Comparison of ENCODE assay signal across 12 cellular contexts in the genomic region with DNA sequence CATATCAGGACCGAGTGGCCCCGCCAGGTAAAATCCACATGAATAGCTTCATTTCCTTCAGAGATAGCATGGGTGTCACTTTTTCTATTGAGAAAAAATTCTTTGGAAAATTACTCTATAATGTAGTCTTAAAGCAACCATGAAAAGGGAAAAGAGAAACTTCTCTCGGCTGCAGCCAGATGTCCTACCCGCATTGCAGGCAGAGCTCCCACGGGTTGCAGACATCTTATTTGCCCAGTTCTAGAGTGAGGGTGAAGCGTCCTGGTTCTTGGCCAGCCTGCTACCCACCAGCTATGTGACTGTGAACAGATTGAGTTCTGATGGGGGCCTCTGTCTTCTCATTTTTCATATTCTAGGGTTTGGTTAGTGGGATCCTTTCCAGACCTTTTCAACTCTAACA. TPM values are rescaled to one million over a fixed set of nuclear protein-coding genes. Genes with fewer than 3 reads are reported as not detected.
DNase-seq lines count a peak whose midpoint lies in the region; ATAC-seq, FAIRE-seq and TF ChIP-seq lines count a peak whose summit lies in the region.
"Had no signal": no experiment of that assay in that cellular context is flagged by ENCODE, and none has a peak within 500 bp of the region (broad histone marks: within the 10 kb centered on the region; RNA-seq: fewer than 3 reads in every experiment).

No MANE protein-coding gene starts in this region.

- peaks cover 78% of the 10 kb centered on the region for H3K4me1 ChIP-seq in OCI-LY1 (ENCODE audit: insufficient read depth, low read length, severe bottlenecking)
- H3K4me1 ChIP-seq in mammary epithelial cell (ENCODE audit: insufficient read depth, low read length) = peaks cover 77% of the 10 kb centered on the region
- peaks cover 0 to 41% (median 23%) of the 10 kb centered on the region in 4 donors for H3K4me1 ChIP-seq in right lobe of liver
- H3K4me1 ChIP-seq in small intestine (ENCODE audit: control insufficient read depth in 2 of 2, insufficient read depth in 1 of 2, low read depth in 1 of 2, low read length in 1 of 2) = peaks cover 0 to 4% of the 10 kb centered on the region in 2 donors

- no peak for TF ChIP-seq POLR2A in right lobe of liver (IDR thresholded peaks at IDR 0.05)

- DNase-seq in mammary epithelial cell = no peak
- DNase-seq in right lobe of liver = no peak
- no peak for DNase-seq in small intestine
- DNase-seq in activated CD4-positive, alpha-beta T cell treated with anti-CD3 and anti-CD28 coated beads for 4 hours = no peak
- DNase-seq in left lobe of liver (ENCODE audit: low spot score) = no peak
- DNase-seq in medulla oblongata (ENCODE audit: extremely low spot score) = no peak
- DNase-seq: stimulated activated CD4-positive, alpha-beta T cell treated with anti-CD3 and anti-CD28 coated beads, Interleukin-4, amount 100 ng/mL, for 4 hours had no signal

- CTCF ChIA-PET in mammary epithelial cell (lab: Charles Lee; ENCODE audit: low non-redundant PET) = no interaction called here

- H3K4me3 ChIP-seq in OCI-LY1 (ENCODE audit: low read depth, low read length, poor library complexity, severe bottlenecking) (no peak overlapping the region), mammary epithelial cell (replicated peaks in 1 of 3; ENCODE audit: insufficient read depth in 1 of 3, low read depth in 2 of 3, low read length in 3 of 3) (no peak overlapping the region), right lobe of liver (no peak overlapping the region), small intestine (ENCODE audit: low read depth in 1 of 2, low read length in 2 of 2) (peak overlapping the region in 1 of 2 donors; percentile 39)

- H3K9ac ChIP-seq in OCI-LY1 (ENCODE audit: low read length) (no peak overlapping the region), mammary epithelial cell (ENCODE audit: insufficient read depth, low read length) (no peak overlapping the region)

- dilution Hi-C loops in mammary epithelial cell (cut with HindIII; ENCODE audit: low sequenced_read_pairs) = loop anchor here (25.0 kb wide), 1 partner anchor 474 kb away; no protein-coding TSS in a partner anchor

- 95% methylated on average over 6 of the region's 6 CpGs for WGBS in mammary epithelial cell (ENCODE audit: low coverage, missing lambda C conversion rate)
- 50% methylated on average over 4 of the region's 6 CpGs for WGBS in right lobe of liver (ENCODE audit: insufficient coverage, low coverage, low lambda C conversion rate, missing lambda C conversion rate)
- 21 to 59% (median 42%) methylated on average over 6 of the region's 6 CpGs for WGBS in small intestine, 3 donors

- no peaks in the 10 kb centered on the region for H4K20me1 ChIP-seq in OCI-LY1 (ENCODE audit: insufficient read depth, low read length)
- no peaks in the 10 kb centered on the region for H4K20me1 ChIP-seq in mammary epithelial cell (ENCODE audit: insufficient read depth, low read length)

- H3K27ac ChIP-seq in OCI-LY1 (ENCODE audit: low read depth, low read length, poor library complexity, severe bottlenecking) (peak overlapping the region; percentile 62), mammary epithelial cell (ENCODE audit: insufficient read depth, low read depth, low read length) (peak overlapping the region; percentile 98), right lobe of liver (peak overlapping the region; percentile 83 to 99 (median 97)), small intestine (ENCODE audit: low read depth in 1 of 2, low read length in 1 of 2) (peak overlapping the region; percentile 72 to 76)
- H3K27ac ChIP-seq: C4-2B had no signal

- peaks cover 16% of the 10 kb centered on the region for H3K36me3 ChIP-seq in OCI-LY1 (ENCODE audit: insufficient read depth, low read length)
- H3K36me3 ChIP-seq in mammary epithelial cell (ENCODE audit: insufficient read depth, low read length) = peaks cover 25% of the 10 kb centered on the region
- H3K36me3 ChIP-seq in right lobe of liver = peaks cover 0 to 34% (median 15%) of the 10 kb centered on the region in 4 donors
- peaks cover 0 to 11% of the 10 kb centered on the region in 2 donors for H3K36me3 ChIP-seq in small intestine (ENCODE audit: control insufficient read depth in 2 of 2, insufficient read depth in 2 of 2, low read length in 2 of 2)

- no peak for TF ChIP-seq CTCF in OCI-LY1 (IDR thresholded peaks at IDR 0.05; ENCODE audit: low read length)
- no peak for TF ChIP-seq CTCF in mammary epithelial cell (conservative IDR thresholded peaks at IDR 0.05 in 1 of 2, IDR thresholded peaks at IDR 0.05 in 1 of 2; ENCODE audit: extremely low read depth in 1 of 2, insufficient read depth in 1 of 2, low read depth in 1 of 2, low read length in 2 of 2)
- peak in 1 of 4 donors; percentile 4 for TF ChIP-seq CTCF in right lobe of liver (IDR thresholded peaks at IDR 0.05)

- H3K9me3 ChIP-seq in OCI-LY1 (ENCODE audit: low read length) = no peaks in the 10 kb centered on the region
- H3K9me3 ChIP-seq in mammary epithelial cell (replicated peaks; ENCODE audit: insufficient read depth, low read length) = no peaks in the 10 kb centered on the region
- H3K9me3 ChIP-seq in right lobe of liver = no peaks in the 10 kb centered on the region
- H3K9me3 ChIP-seq in small intestine (ENCODE audit: control insufficient read depth, low read depth) = no peaks in the 10 kb centered on the region

- peaks cover 5% of the 10 kb centered on the region for H3K79me2 ChIP-seq in OCI-LY1 (ENCODE audit: insufficient read depth, low read length)
- H3K79me2 ChIP-seq in mammary epithelial cell (ENCODE audit: insufficient read depth, low read length) = peaks cover 77% of the 10 kb centered on the region

- no TSS peak for BruUV-seq in mammary epithelial cell (replicated peaks; lab: Mats Ljungman, UMichigan)

- no peak overlapping the region for H2AFZ ChIP-seq in OCI-LY1 (ENCODE audit: low read length)
- no peak overlapping the region for H2AFZ ChIP-seq in mammary epithelial cell (ENCODE audit: low read depth, low read length)

- no peaks in the 10 kb centered on the region for H3K9me2 ChIP-seq in OCI-LY1 (ENCODE audit: low read depth, low read length)

- H3K27me3 ChIP-seq in OCI-LY1 (ENCODE audit: insufficient read depth, low read length) (no peaks in the 10 kb centered on the region), mammary epithelial cell (ENCODE audit: insufficient read depth, low read length) (no peaks in the 10 kb centered on the region), right lobe of liver (no peaks in the 10 kb centered on the region), small intestine (ENCODE audit: control insufficient read depth in 2 of 2, insufficient read depth in 2 of 2, low read length in 2 of 2) (no peaks in the 10 kb centered on the region)

- in situ Hi-C loops in mammary epithelial cell (cut with MboI; ENCODE audit: low sequenced_read_pairs in 2 of 2) = loop anchor here (10.0 to 25.0 kb wide), 2 partner anchors 251 to 477 kb away; a partner anchor contains a TSS

- ATAC-seq in right lobe of liver (no peak), HG03342 (IDR thresholded peaks at IDR 0.05; ENCODE audit: unreplicated experiment) (no peak), left lobe of liver (no peak)
- ATAC-seq: stimulated activated effector memory CD8-positive, alpha-beta T cell treated with anti-CD3 and anti-CD28 coated beads, Interleukin-12 subunit alpha, Interleukin-12 subunit beta, amount 100 ng/mL, for 72 hours had no signal

- FAIRE-seq in small intestine (lab: Jason Lieb, UNC) = no peak
- FAIRE-seq: HTR-8/SVneo had no signal

- H3F3A ChIP-seq in OCI-LY1 (ENCODE audit: insufficient read depth, low read length) = no peaks in the 10 kb centered on the region

- H3K4me2 ChIP-seq in OCI-LY1 (ENCODE audit: low read length) (no peak overlapping the region; the same call in 1 of the 2 replicates), mammary epithelial cell (ENCODE audit: insufficient read depth, low read depth, low read length) (no peak overlapping the region)

- intact Hi-C loops in mammary epithelial cell (cut with micrococcal nuclease) (no loop called here), right lobe of liver (cut with DNase I) (no loop called here)

RNA-seq across cellular contexts. Expression of a gene that starts 5.0 kb away (rescaled TPM):
- total RNA-seq in mammary epithelial cell = 100 to 1,000 TPM in 1 of 2 donors, 10 to 100 TPM in 1; 53.2 to 117 TPM
- 31.0 TPM for polyA plus RNA-seq in mammary epithelial cell
- polyA minus RNA-seq in mammary epithelial cell = 41.2 TPM
- total RNA-seq in right lobe of liver = 10 to 100 TPM; 69.6 to 99.5 (median 78.5) TPM
- polyA plus RNA-seq in small intestine = 100 to 1,000 TPM; 216 to 240 (median 238) TPM
- 70.3 TPM for total RNA-seq in left lobe of liver
